ENCODE assay signal across 25 cellular contexts in genomic region chr14:64513271-64513670, GRCh38. TPM values are rescaled to one million over a fixed set of nuclear protein-coding genes. Genes with fewer than 3 reads are reported as not detected.
"Had no signal": no experiment of that assay in that cellular context is flagged by ENCODE, and none has a peak within 500 bp of the region (broad histone marks: within the 10 kb centered on the region; RNA-seq: fewer than 3 reads in every experiment).

No MANE protein-coding gene starts in this region.

- DNase-seq: islet precursor cell; left ventricle myocardium inferior; midbrain; mucosa of descending colon; naive thymus-derived CD4-positive, alpha-beta T cell; ovary; retina; right cardiac atrium; stimulated activated CD4-positive, alpha-beta T cell treated with anti-CD3 and anti-CD28 coated beads, Interleukin-12 subunit alpha, Interleukin-12 subunit beta, amount 100 ng/mL, for 4 hours; stimulated activated CD4-positive, alpha-beta T cell treated with anti-CD3 and anti-CD28 coated beads, Interleukin-15, amount 100 ng/mL, for 24 hours; stimulated activated CD4-positive, alpha-beta T cell treated with anti-CD3 and anti-CD28 coated beads, Interleukin-2, amount 100 ng/mL, for 24 hours; stimulated activated CD4-positive, alpha-beta T cell treated with anti-CD3 and anti-CD28 coated beads, Interleukin-4, amount 100 ng/mL, for 1 hour; stimulated activated naive B cell treated with anti-CD40 and anti-IgM and Interleukin-4, amounts not matched to agents 10 μg/mL and 1 μg/mL and 100 μg/mL, for 72 hours; stimulated activated naive CD8-positive, alpha-beta T cell treated with anti-CD3 and anti-CD28 coated beads, Interleukin-15, Interleukin-2, amounts not matched to agents 100 U/mL and 50 U/mL, for 24 hours; stomach; testis; thyroid gland; transverse colon; upper lobe of left lung had no signal

- H3K27ac Mint-ChIP-seq: natural killer cell treated with Interleukin-12 subunit alpha and Interleukin-12 subunit beta and Interleukin-15 and Interleukin-18, amount 100 ng/mL, for 72 hours; progenitor cell of endocrine pancreas; stimulated activated naive B cell treated with anti-CD40 and anti-IgM and Interleukin-4, amounts not matched to agents 10 μg/mL and 1 μg/mL and 100 μg/mL, for 72 hours had no signal

- H3K4me3 ChIP-seq: left ventricle myocardium inferior, lung, mucosa of descending colon, ovary, skin epidermis, stomach, testis, thyroid gland, transverse colon, upper lobe of left lung, vagina had no signal

- H3K27ac ChIP-seq: ovary, skin epidermis, stomach, testis, transverse colon, upper lobe of left lung, vagina had no signal

- H3K36me3 ChIP-seq: left ventricle myocardium inferior, ovary, stomach, thyroid gland, transverse colon, upper lobe of left lung, vagina had no signal

- H3K9me3 Mint-ChIP-seq: naive thymus-derived CD4-positive, alpha-beta T cell; natural killer cell treated with Interleukin-12 subunit alpha and Interleukin-12 subunit beta and Interleukin-15 and Interleukin-18, amount 100 ng/mL, for 72 hours; stimulated activated naive B cell treated with anti-CD40 and anti-IgM and Interleukin-4, amounts not matched to agents 10 μg/mL and 1 μg/mL and 100 μg/mL, for 72 hours had no signal

- H3K27me3 ChIP-seq: ovary, stomach, testis, thyroid gland, transverse colon, upper lobe of left lung, vagina had no signal

- ATAC-seq: mucosa of descending colon; naive thymus-derived CD4-positive, alpha-beta T cell; natural killer cell treated with Interleukin-12 subunit alpha and Interleukin-12 subunit beta and Interleukin-15 and Interleukin-18, amount 100 ng/mL, for 72 hours; right cardiac atrium; sciatic nerve; stimulated activated naive B cell treated with anti-CD40 and anti-IgM and Interleukin-4, amounts not matched to agents 10 μg/mL and 1 μg/mL and 100 μg/mL, for 72 hours; stimulated activated naive CD8-positive, alpha-beta T cell treated with anti-CD3 and anti-CD28 coated beads, Interleukin-15, Interleukin-2, amounts not matched to agents 100 U/mL and 50 U/mL, for 24 hours had no signal

- H3K36me3 Mint-ChIP-seq: natural killer cell treated with Interleukin-12 subunit alpha and Interleukin-12 subunit beta and Interleukin-15 and Interleukin-18, amount 100 ng/mL, for 72 hours had no signal

- H3K27me3 Mint-ChIP-seq: naive thymus-derived CD4-positive, alpha-beta T cell; natural killer cell treated with Interleukin-12 subunit alpha and Interleukin-12 subunit beta and Interleukin-15 and Interleukin-18, amount 100 ng/mL, for 72 hours; progenitor cell of endocrine pancreas; stimulated activated naive B cell treated with anti-CD40 and anti-IgM and Interleukin-4, amounts not matched to agents 10 μg/mL and 1 μg/mL and 100 μg/mL, for 72 hours had no signal

- H3K4me3 Mint-ChIP-seq: natural killer cell treated with Interleukin-12 subunit alpha and Interleukin-12 subunit beta and Interleukin-15 and Interleukin-18, amount 100 ng/mL, for 72 hours; stimulated activated naive B cell treated with anti-CD40 and anti-IgM and Interleukin-4, amounts not matched to agents 10 μg/mL and 1 μg/mL and 100 μg/mL, for 72 hours had no signal

- H3K9me3 ChIP-seq: left ventricle myocardium inferior, mucosa of descending colon, ovary, stomach, testis, thyroid gland, transverse colon, upper lobe of left lung, vagina had no signal

RNA-seq across cellular contexts. Expression of gene PPP1R36, which starts 36.5 kb away (rescaled TPM):
- total RNA-seq: vagina had no signal
